Comparison of ENCODE assay signal across 8 cellular contexts in genomic region chr19:19459707-19460251, GRCh38. TPM values are rescaled to one million over a fixed set of nuclear protein-coding genes. Genes with fewer than 3 reads are reported as not detected.
DNase-seq lines count a peak whose midpoint lies in the region; ATAC-seq lines count a peak whose summit lies in the region.

No MANE protein-coding gene starts in this region.

- no peaks in the 10 kb centered on the region for H3K36me3 Mint-ChIP-seq in natural killer cell treated with Interleukin-12 subunit alpha and Interleukin-12 subunit beta and Interleukin-15 and Interleukin-18, amount 100 ng/mL, for 72 hours

- H3K9me3 ChIP-seq in duodenal mucosa (ENCODE audit: control insufficient read depth in 1 of 2, low read length in 2 of 2) (no peaks in the 10 kb centered on the region), thymus (ENCODE audit: control insufficient read depth) (no peaks in the 10 kb centered on the region)

- H3K4me1 ChIP-seq in duodenal mucosa (ENCODE audit: control insufficient read depth in 1 of 2, insufficient read depth in 2 of 2, low read length in 2 of 2): peaks cover 65 to 74% of the 10 kb centered on the region in 2 donors
- H3K4me1 ChIP-seq in thymus (ENCODE audit: control insufficient read depth, insufficient read depth, low read length): peaks cover 56% of the 10 kb centered on the region

- H3K27ac ChIP-seq in duodenal mucosa (ENCODE audit: low read depth, low read length) (peak overlapping the region; percentile 20), thymus (ENCODE audit: low read depth) (peak overlapping the region; percentile 95)

- peak; percentile 80 to 83 for ATAC-seq in natural killer cell treated with Interleukin-12 subunit alpha and Interleukin-12 subunit beta and Interleukin-15 and Interleukin-18, amount 100 ng/mL, for 72 hours

- H3K27me3 ChIP-seq in duodenal mucosa (ENCODE audit: control insufficient read depth in 1 of 2, insufficient read depth in 2 of 2, low read length in 2 of 2) (no peaks in the 10 kb centered on the region), thymus (ENCODE audit: control insufficient read depth, insufficient read depth) (no peaks in the 10 kb centered on the region)

- peak overlapping the region; percentile 88 to 97 for H3K27ac Mint-ChIP-seq in natural killer cell treated with Interleukin-12 subunit alpha and Interleukin-12 subunit beta and Interleukin-15 and Interleukin-18, amount 100 ng/mL, for 72 hours

- H3K4me3 ChIP-seq in duodenal mucosa (ENCODE audit: low read depth in 1 of 2, low read length in 2 of 2): peak overlapping the region; percentile 33 to 41
- H3K4me3 ChIP-seq in thymus (ENCODE audit: low read length): peak overlapping the region; percentile 26

- WGBS in thymus: 3% methylated on average over 8 of the region's 8 CpGs

- no peaks in the 10 kb centered on the region for H3K9me3 Mint-ChIP-seq in natural killer cell treated with Interleukin-12 subunit alpha and Interleukin-12 subunit beta and Interleukin-15 and Interleukin-18, amount 100 ng/mL, for 72 hours

- peak overlapping the region; percentile 82 for H3K4me3 Mint-ChIP-seq in natural killer cell treated with Interleukin-12 subunit alpha and Interleukin-12 subunit beta and Interleukin-15 and Interleukin-18, amount 100 ng/mL, for 72 hours

- H3K9ac ChIP-seq in duodenal mucosa (ENCODE audit: low read depth in 1 of 2, low read length in 2 of 2): peak overlapping the region; percentile 20 to 25

- peaks cover 75 to 76% of the 10 kb centered on the region in 2 donors for H3K4me1 Mint-ChIP-seq in natural killer cell treated with Interleukin-12 subunit alpha and Interleukin-12 subunit beta and Interleukin-15 and Interleukin-18, amount 100 ng/mL, for 72 hours (ENCODE audit: low read depth in 2 of 2)

- H3K36me3 ChIP-seq in duodenal mucosa (ENCODE audit: control insufficient read depth in 1 of 2, insufficient read depth in 2 of 2, low read length in 2 of 2): peaks cover 0 to 9% of the 10 kb centered on the region in 2 donors
- H3K36me3 ChIP-seq in thymus (ENCODE audit: control insufficient read depth, insufficient read depth): peaks cover 10% of the 10 kb centered on the region

- H3K27me3 Mint-ChIP-seq in natural killer cell treated with Interleukin-12 subunit alpha and Interleukin-12 subunit beta and Interleukin-15 and Interleukin-18, amount 100 ng/mL, for 72 hours: no peaks in the 10 kb centered on the region

- in situ Hi-C loops in G401 (cut with HindIII; ENCODE audit: low sequenced_read_pairs): no loop called here

- peak; percentile 18 for DNase-seq in G401 (ENCODE audit: low spot score)
- peak; percentile 4 for DNase-seq in HS-27A (ENCODE audit: low read depth)
- peak; percentile 53 for DNase-seq in activated CD4-positive, alpha-beta T cell treated with anti-CD3 and anti-CD28 coated beads for 1 hour
- DNase-seq in natural killer cell treated with Interleukin-12 subunit alpha and Interleukin-12 subunit beta and Interleukin-15 and Interleukin-18, amount 100 ng/mL, for 72 hours (ENCODE audit: low spot score): peak; percentile 89
- no peak for DNase-seq in LoVo (ENCODE audit: low spot score)
- no peak for DNase-seq in GM19240 (ENCODE audit: insufficient read length, low spot score)

RNA-seq across cellular contexts. Expression of gene GATAD2A, which starts 54.3 kb away (rescaled TPM):
- 47.2 and 80.3 TPM in 2 replicates for total RNA-seq in G401 (2014; rRNA removed; shearing (Covaris generic))
- total RNA-seq in natural killer cell treated with Interleukin-12 subunit alpha and Interleukin-12 subunit beta and Interleukin-15 and Interleukin-18, amount 100 ng/mL, for 72 hours: 100 to 1,000 TPM; 171 to 224 TPM
- 20.9 TPM for polyA plus RNA-seq in thymus

RNA-seq across cellular contexts. Expression of gene TSSK6, which starts 55.6 kb away (rescaled TPM):
- 2.4 and 8.3 TPM in 2 replicates for total RNA-seq in G401 (2014; rRNA removed; shearing (Covaris generic))
- total RNA-seq in natural killer cell treated with Interleukin-12 subunit alpha and Interleukin-12 subunit beta and Interleukin-15 and Interleukin-18, amount 100 ng/mL, for 72 hours: 1 to 10 TPM; 1.9 to 2.6 TPM
- polyA plus RNA-seq in thymus: 3.0 TPM

RNA-seq across cellular contexts. Expression of gene NDUFA13, which starts 56.2 kb away (rescaled TPM):
- 182 and 261 TPM in 2 replicates for total RNA-seq in G401 (2014; rRNA removed; shearing (Covaris generic))
- 100 to 1,000 TPM; 261 to 310 TPM for total RNA-seq in natural killer cell treated with Interleukin-12 subunit alpha and Interleukin-12 subunit beta and Interleukin-15 and Interleukin-18, amount 100 ng/mL, for 72 hours
- polyA plus RNA-seq in thymus: 219 TPM

Comparison
In these comparisons a context has a peak if more than half of its experiments do, and no peak if none do; other contexts are left out.
1. DNase-seq: peak in G401 (single experiment), HS-27A (single experiment), activated CD4-positive, alpha-beta T cell treated with anti-CD3 and anti-CD28 coated beads for 1 hour (single experiment) and natural killer cell treated with Interleukin-12 subunit alpha and Interleukin-12 subunit beta and Interleukin-15 and Interleukin-18, amount 100 ng/mL, for 72 hours (single experiment); none in LoVo (single experiment) and GM19240 (single experiment).